8 cellular contexts compared by ENCODE assay signal in the genomic region with DNA sequence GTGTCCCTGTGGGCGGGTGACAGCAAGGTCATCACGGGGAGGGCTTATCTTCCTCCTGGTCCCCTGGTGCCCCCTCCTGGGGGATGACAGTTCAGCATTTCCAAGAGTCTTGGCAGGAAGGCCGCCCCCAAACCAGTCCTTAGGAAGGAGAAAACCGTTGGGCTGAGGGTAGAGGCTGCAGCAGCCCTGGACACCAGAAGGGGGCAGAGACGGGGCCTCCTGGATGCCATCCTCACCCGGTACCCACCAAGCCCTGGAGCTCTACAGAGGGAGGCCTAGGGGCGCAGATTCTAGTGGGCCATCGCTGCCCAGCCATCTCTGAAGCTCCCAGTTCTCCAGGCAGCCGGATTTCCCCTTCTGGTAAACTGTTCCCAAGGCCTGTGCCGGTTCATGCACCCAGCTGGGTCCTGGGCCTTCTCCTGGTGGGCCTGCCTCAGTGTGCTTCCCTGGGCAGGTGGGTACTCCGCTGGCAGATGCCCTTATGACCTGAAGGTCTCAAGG. TPM values are rescaled to one million over a fixed set of nuclear protein-coding genes. Genes with fewer than 3 reads are reported as not detected.
DNase-seq lines count a peak whose midpoint lies in the region; ATAC-seq and TF ChIP-seq lines count a peak whose summit lies in the region.

No MANE protein-coding gene starts in this region.

- TF ChIP-seq CTCF in left lung (IDR thresholded peaks at IDR 0.05) (no peak), smooth muscle cell (IDR thresholded peaks at IDR 0.05; ENCODE audit: borderline replicate concordance, insufficient read depth, poor library complexity, severe bottlenecking) (no peak)

- DNase-seq in D341Med (ENCODE audit: low spot score), result peak; percentile 77
- peak; percentile 48 for DNase-seq in HEK293T (ENCODE audit: extremely low spot score)
- peak; percentile 65 for DNase-seq in T1000 (lab: John Stamatoyannopoulos, UW)
- no peak for DNase-seq in left lung
- no peak for DNase-seq in smooth muscle cell (lab: John Stamatoyannopoulos, UW; ENCODE audit: unreplicated experiment)
- DNase-seq in NCI-H1694 treated with DMSO at 0.1 percent for 48 hours (lab: John Stamatoyannopoulos, UW), result no peak
- no peak for DNase-seq in NCI-H2196 (lab: John Stamatoyannopoulos, UW; ENCODE audit: unreplicated experiment)

- H3K27me3 ChIP-seq in left lung (no peaks in the 10 kb centered on the region), smooth muscle cell (ENCODE audit: low read depth) (no peaks in the 10 kb centered on the region)

- H3K36me3 ChIP-seq in left lung (no peaks in the 10 kb centered on the region), smooth muscle cell (ENCODE audit: low read depth) (no peaks in the 10 kb centered on the region)

- H3K9ac ChIP-seq in smooth muscle cell (ENCODE audit: low read depth), result no peak overlapping the region

- H3K9me3 ChIP-seq in left lung (no peaks in the 10 kb centered on the region), smooth muscle cell (replicated peaks; ENCODE audit: low read depth) (no peaks in the 10 kb centered on the region)

- ATAC-seq in left lung, result peak; percentile 14
- ATAC-seq in HG03520 (IDR thresholded peaks at IDR 0.05; ENCODE audit: unreplicated experiment), result no peak

- H3K27ac ChIP-seq in left lung (no peak overlapping the region), smooth muscle cell (ENCODE audit: low read depth) (no peak overlapping the region)

- WGBS in smooth muscle cell (ENCODE audit: low lambda C conversion rate), result 84% methylated on average over 9 of the region's 11 CpGs

- H3F3A ChIP-seq in smooth muscle cell (ENCODE audit: low read depth), result no peaks in the 10 kb centered on the region

- H4K20me1 ChIP-seq in smooth muscle cell (ENCODE audit: low read depth), result no peaks in the 10 kb centered on the region

- no peak overlapping the region for H2AFZ ChIP-seq in smooth muscle cell (ENCODE audit: low read depth)

- no peaks in the 10 kb centered on the region for H3K79me2 ChIP-seq in smooth muscle cell (ENCODE audit: low read depth)

- CTCF ChIA-PET in HEK293T (lab: Yijun Ruan, JAX), result no interaction called here

- H3K4me3 ChIP-seq in left lung (no peak overlapping the region), smooth muscle cell (no peak overlapping the region)

- POLR2A ChIA-PET in HEK293T (lab: Yijun Ruan, JAX), result no interaction called here

- H3K4me2 ChIP-seq in smooth muscle cell, result no peak overlapping the region

- no peaks in the 10 kb centered on the region for H3K4me1 ChIP-seq in left lung
- no peaks in the 10 kb centered on the region for H3K4me1 ChIP-seq in smooth muscle cell (ENCODE audit: low read depth)

- intact Hi-C loops in left lung (cut with DNase I), result no loop called here

TF ChIP-seq in HEK293T, 16 proteins besides CTCF, POLR2A, EP300 and RAD21:
- no peak for TF ChIP-seq ARNT (IDR thresholded peaks at IDR 0.05)

RNA-seq across cellular contexts. Expression of a gene that starts 14.8 kb away (rescaled TPM):
- total RNA-seq in left lung (1 to 10 TPM; 6.9 to 7.1 TPM), smooth muscle cell (16.3 and 17.2 TPM in 2 replicates)
- polyA plus RNA-seq in smooth muscle cell, result 3.7 and 4.6 TPM in 2 replicates

RNA-seq across cellular contexts. Expression of a gene that starts 40.4 kb away (rescaled TPM):
- total RNA-seq in left lung (1 to 10 TPM; 3.4 to 3.8 TPM), smooth muscle cell (3.9 and 6.6 TPM in 2 replicates)
- 2.8 and 4.8 TPM in 2 replicates for polyA plus RNA-seq in smooth muscle cell

RNA-seq across cellular contexts. Expression of a gene that starts 52.8 kb away (rescaled TPM):
- 10 to 100 TPM; 22.9 to 26.5 TPM for total RNA-seq in left lung
- 47.2 and 70.3 TPM in 2 replicates for total RNA-seq in smooth muscle cell
- polyA plus RNA-seq in smooth muscle cell, result 4.2 and 6.3 TPM in 2 replicates

Comparison
In these comparisons a context has a peak if more than half of its experiments do, and no peak if none do; other contexts are left out.
1. DNase-seq: peak in D341Med (single experiment), HEK293T (single experiment) and T1000 (single experiment); none in left lung (0 of 2), smooth muscle cell (single experiment), NCI-H1694 treated with DMSO at 0.1 percent for 48 hours (single experiment) and NCI-H2196 (single experiment).